ENCODE assay signal across 8 cellular contexts in genomic region chr14:69090187-69090789, GRCh38.
DNase-seq lines count a peak whose midpoint lies in the region; ATAC-seq and TF ChIP-seq lines count a peak whose summit lies in the region.

No MANE protein-coding gene starts in this region.

- peaks cover 0 to 1% (median 0%) of the 10 kb centered on the region in 3 donors for H3K27me3 Mint-ChIP-seq in CD14-positive monocyte (ENCODE audit: low read depth in 3 of 3)

- TF ChIP-seq CTCF in CD14-positive monocyte (IDR thresholded peaks at IDR 0.05) = peak; percentile 77
- peak; percentile 54 for TF ChIP-seq CTCF in GM13977 (IDR thresholded peaks at IDR 0.05; ENCODE audit: extremely low read depth, insufficient read depth, missing control alignments)
- TF ChIP-seq CTCF in neural cell (IDR thresholded peaks at IDR 0.05; ENCODE audit: poor library complexity, severe bottlenecking) = peak; percentile 70

- no peaks in the 10 kb centered on the region for H3K9me3 Mint-ChIP-seq in CD14-positive monocyte

- H3K9ac ChIP-seq in neural cell (ENCODE audit: low read length) = no peak overlapping the region

- no peak for ATAC-seq in HG03108 (IDR thresholded peaks at IDR 0.05; ENCODE audit: unreplicated experiment)

- DNase-seq in CD14-positive monocyte (ENCODE audit: low spot score) = no peak
- no peak for DNase-seq in GM13977 (ENCODE audit: low spot score)
- DNase-seq in RKO (ENCODE audit: low spot score) = peak; percentile 45
- DNase-seq in dedifferentiated amniotic fluid mesenchymal stem cell (ENCODE audit: extremely low spot score) = peak; percentile 23
- DNase-seq in hippocampal formation (lab: John Stamatoyannopoulos, UW) = no peak
- DNase-seq in NCI-H2029 (lab: John Stamatoyannopoulos, UW) = no peak

- no peaks in the 10 kb centered on the region for H3F3A ChIP-seq in neural cell (ENCODE audit: insufficient read depth, low read length, poor library complexity, severe bottlenecking)

- no peaks in the 10 kb centered on the region for H3K27me3 ChIP-seq in neural cell (ENCODE audit: insufficient read depth, low read depth, low read length)

- H3K9me3 ChIP-seq in neural cell (ENCODE audit: low read length) = no peaks in the 10 kb centered on the region

- no peak overlapping the region for H3K27ac Mint-ChIP-seq in CD14-positive monocyte

- in situ Hi-C loops in GM13977 (cut with MboI; ENCODE audit: low pct_unique_long_range_greater_than_20kb, low sequenced_read_pairs, unreplicated experiment) = loop anchor here (25.0 kb wide), 1 partner anchor 178 kb away; no protein-coding TSS in a partner anchor

- no peak overlapping the region for H2AFZ ChIP-seq in neural cell (ENCODE audit: low read depth, low read length)

- no peak overlapping the region for H3K27ac ChIP-seq in neural cell (ENCODE audit: low read length)

- no peaks in the 10 kb centered on the region for H3K79me2 ChIP-seq in neural cell (replicated peaks; ENCODE audit: insufficient read depth, low read length)

- H3K4me2 ChIP-seq in neural cell (ENCODE audit: low read length) = no peak overlapping the region

- TF ChIP-seq RAD21 in neural cell (conservative IDR thresholded peaks at IDR 0.05) = peak; percentile 68

- no peaks in the 10 kb centered on the region for H3K9me2 ChIP-seq in neural cell (ENCODE audit: insufficient read depth, low read length)

- no peak for TF ChIP-seq EP300 in neural cell (conservative IDR thresholded peaks at IDR 0.05; ENCODE audit: poor library complexity, severe bottlenecking)

- H3K4me3 Mint-ChIP-seq in CD14-positive monocyte = no peak overlapping the region

- peaks cover 63 to 73% of the 10 kb centered on the region in 2 donors for H3K36me3 Mint-ChIP-seq in CD14-positive monocyte

- H3K4me3 ChIP-seq in neural cell (ENCODE audit: low read length) = no peak overlapping the region

- peaks cover 4% of the 10 kb centered on the region for H3K36me3 ChIP-seq in neural cell (ENCODE audit: insufficient read depth, low read length)

- intact Hi-C loops in CD14-positive monocyte (cut with micrococcal nuclease) = loop anchor here in 1 of 2 donors (5.0 kb wide), 1 partner anchor 113 kb away; the partner anchor contains the start of gene ACTN1

- peaks cover 5% of the 10 kb centered on the region for H3K4me1 Mint-ChIP-seq in CD14-positive monocyte

- H4K20me1 ChIP-seq in neural cell (ENCODE audit: insufficient read depth) = no peaks in the 10 kb centered on the region

TF ChIP-seq in neural cell, 6 proteins besides CTCF, POLR2A, EP300 and RAD21:
- TF ChIP-seq EZH2 (IDR thresholded peaks at IDR 0.05; ENCODE audit: borderline replicate concordance, insufficient read depth, low read length, poor library complexity, severe bottlenecking) (no peak), SMC3 (conservative IDR thresholded peaks at IDR 0.05; ENCODE audit: poor library complexity) (peak; percentile 83)

Comparison
In these comparisons a context has a peak if more than half of its experiments do, and no peak if none do; other contexts are left out.
1. DNase-seq: peak in RKO (single experiment) and dedifferentiated amniotic fluid mesenchymal stem cell (single experiment); none in CD14-positive monocyte (single experiment), GM13977 (single experiment), hippocampal formation (0 of 2) and NCI-H2029 (single experiment).
2. Peak in every context shown above with its lines, with median percentiles within 50 percentile points of each other: CTCF ChIP-seq.